ENCODE assay signal across 27 cellular contexts in the genomic region with DNA sequence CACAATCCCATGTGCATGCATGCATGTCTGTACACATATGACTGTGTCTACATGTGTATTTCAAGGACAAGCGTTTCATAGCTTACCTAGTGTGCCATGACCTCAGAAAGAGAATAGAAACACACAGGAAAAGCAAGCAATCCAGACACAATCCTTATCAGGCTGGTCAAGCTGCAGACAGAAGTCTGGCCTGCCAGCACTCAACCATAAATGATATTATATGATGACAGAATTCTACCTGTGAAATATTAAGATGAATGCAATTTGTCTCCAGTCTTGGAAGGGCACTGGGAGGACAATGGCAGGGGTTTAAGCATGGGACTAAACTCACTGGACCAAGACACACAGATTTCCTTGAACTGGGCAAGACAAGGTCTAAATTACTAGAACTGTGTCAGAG.
"Had no signal": no experiment of that assay in that cellular context is flagged by ENCODE, and none has a peak within 500 bp of the region (broad histone marks: within the 10 kb centered on the region; RNA-seq: fewer than 3 reads in every experiment).

No MANE protein-coding gene starts in this region.

- H3K27ac ChIP-seq: colonic mucosa, epithelial cell of prostate, esophagus muscularis mucosa, foreskin keratinocyte, gastroesophageal sphincter, heart left ventricle, hepatocyte, neutrophil, pancreas, right atrium auricular region, testis, tibial artery, upper lobe of left lung had no signal

- H3K36me3 ChIP-seq: colonic mucosa, esophagus muscularis mucosa, gastroesophageal sphincter, heart left ventricle, neutrophil, pancreas, right atrium auricular region, tibial artery, upper lobe of left lung had no signal

- H3K27me3 ChIP-seq: colonic mucosa, esophagus muscularis mucosa, foreskin keratinocyte, gastroesophageal sphincter, heart left ventricle, hepatocyte, pancreas, right atrium auricular region, testis, tibial artery, upper lobe of left lung had no signal

- DNase-seq: colonic mucosa; effector CD8-positive, alpha-beta T cell; endodermal cell; foreskin keratinocyte; heart left ventricle; kidney; natural killer cell; pancreas; stimulated activated CD4-positive, alpha-beta T cell treated with anti-CD3 and anti-CD28 coated beads, Interleukin-12 subunit alpha, Interleukin-12 subunit beta, amount 100 ng/mL, for 4 hours; stimulated activated CD4-positive, alpha-beta T cell treated with anti-CD3 and anti-CD28 coated beads, Interleukin-1b, Interleukin-23, amount 100 ng/mL, for 48 hours; stimulated activated CD4-positive, alpha-beta T cell treated with anti-CD3 and anti-CD28 coated beads, Interleukin-4, amount 100 ng/mL, for 1 hour; stimulated activated CD8-positive, alpha-beta memory T cell treated with anti-CD3 and anti-CD28 coated beads, Interleukin-4, amount 100 ng/mL, for 48 hours; stimulated activated naive CD8-positive, alpha-beta T cell treated with anti-CD3 and anti-CD28 coated beads, Interleukin-15, Interleukin-2, amounts not matched to agents 100 U/mL and 50 U/mL, for 24 hours; substantia nigra; tibial artery; upper lobe of left lung had no signal

- H3K4me1 ChIP-seq: colonic mucosa, esophagus muscularis mucosa, foreskin keratinocyte, gastroesophageal sphincter, heart left ventricle, pancreas, right atrium auricular region, testis, tibial artery, upper lobe of left lung had no signal

- H3K4me3 ChIP-seq: colonic mucosa, esophagus muscularis mucosa, gastroesophageal sphincter, heart left ventricle, hepatocyte, lung, pancreas, right atrium auricular region, smooth muscle cell, testis, tibial artery, upper lobe of left lung had no signal

- ATAC-seq: foreskin keratinocyte; gastroesophageal sphincter; heart left ventricle; left lobe of liver; natural killer cell; pancreas; sciatic nerve; stimulated activated naive CD8-positive, alpha-beta T cell treated with anti-CD3 and anti-CD28 coated beads, Interleukin-15, Interleukin-2, amounts not matched to agents 100 U/mL and 50 U/mL, for 24 hours had no signal

- H3K9me3 ChIP-seq: colonic mucosa, esophagus muscularis mucosa, gastroesophageal sphincter, heart left ventricle, neutrophil, pancreas, right atrium auricular region, testis, tibial artery, upper lobe of left lung had no signal
